Comparison of ENCODE assay signal across 18 cellular contexts in genomic region chr10:44921506-44921905, GRCh38. TPM values are rescaled to one million over a fixed set of nuclear protein-coding genes. Genes with fewer than 3 reads are reported as not detected.
DNase-seq lines count a peak whose midpoint lies in the region; ATAC-seq and TF ChIP-seq lines count a peak whose summit lies in the region.
"Had no signal": no experiment of that assay in that cellular context is flagged by ENCODE, and none has a peak within 500 bp of the region (broad histone marks: within the 10 kb centered on the region; RNA-seq: fewer than 3 reads in every experiment).

No MANE protein-coding gene starts in this region.

- peaks cover 0 to 12% of the 10 kb centered on the region in 2 donors for H3K9me3 Mint-ChIP-seq in stimulated activated naive CD8-positive, alpha-beta T cell treated with anti-CD3 and anti-CD28 coated beads, Interleukin-15, amount 100 ng/mL, for 72 hours
- H3K9me3 Mint-ChIP-seq: CD4-positive, alpha-beta T cell; CD8-positive, alpha-beta memory T cell had no signal

- no peaks in the 10 kb centered on the region for H3K9me3 ChIP-seq in BE2C
- H3K9me3 ChIP-seq: HAP-1 had no signal

- TF ChIP-seq CTCF in BE2C (IDR thresholded peaks at IDR 0.05; ENCODE audit: low read depth, low read length), result no peak

- no peaks in the 10 kb centered on the region for H3K4me1 Mint-ChIP-seq in stimulated activated naive CD8-positive, alpha-beta T cell treated with anti-CD3 and anti-CD28 coated beads, Interleukin-15, amount 100 ng/mL, for 72 hours
- H3K4me1 Mint-ChIP-seq: CD8-positive, alpha-beta memory T cell had no signal

- peak; percentile 33 for DNase-seq in cardiac septum (ENCODE audit: low spot score)
- no peak for DNase-seq in Right ventricle myocardium inferior (ENCODE audit: missing footprints)
- DNase-seq in ecto neural progenitor cell (ENCODE audit: low spot score), result peak; percentile 26
- DNase-seq in left lobe of liver (ENCODE audit: low spot score), result peak; percentile 26
- no peak for DNase-seq in BE2C
- DNase-seq in NCI-H2196 (lab: John Stamatoyannopoulos, UW; ENCODE audit: unreplicated experiment), result no peak
- DNase-seq in stimulated activated naive CD8-positive, alpha-beta T cell treated with anti-CD3 and anti-CD28 coated beads, Interleukin-15, amount 100 ng/mL, for 72 hours, result no peak
- DNase-seq: CD4-positive, alpha-beta T cell; CD8-positive, alpha-beta memory T cell; DMS 273 treated with DMSO at 0.1 percent for 48 hours; DMS79; GF-D8; GOT3; HFFc6 had no signal

- peaks cover 13% of the 10 kb centered on the region for H3K27me3 Mint-ChIP-seq in stimulated activated naive CD8-positive, alpha-beta T cell treated with anti-CD3 and anti-CD28 coated beads, Interleukin-15, amount 100 ng/mL, for 72 hours
- H3K27me3 Mint-ChIP-seq: CD4-positive, alpha-beta T cell had no signal

- H3K4me1 ChIP-seq in BE2C, result no peaks in the 10 kb centered on the region
- H3K4me1 ChIP-seq: HAP-1 had no signal

- H3K36me3 ChIP-seq in BE2C, result no peaks in the 10 kb centered on the region
- H3K36me3 ChIP-seq: BLaER1, HAP-1 had no signal

- no peak overlapping the region for H3K4me3 ChIP-seq in BE2C (ENCODE audit: low read depth, low read length)
- H3K4me3 ChIP-seq: BLaER1, HAP-1 had no signal

- H3K27me3 ChIP-seq in BE2C, result no peaks in the 10 kb centered on the region
- H3K27me3 ChIP-seq: BLaER1 had no signal

- ATAC-seq in Right ventricle myocardium inferior, result no peak
- no peak for ATAC-seq in left lobe of liver
- ATAC-seq in stimulated activated naive CD8-positive, alpha-beta T cell treated with anti-CD3 and anti-CD28 coated beads, Interleukin-15, amount 100 ng/mL, for 72 hours, result no peak

- H3K27ac Mint-ChIP-seq in stimulated activated naive CD8-positive, alpha-beta T cell treated with anti-CD3 and anti-CD28 coated beads, Interleukin-15, amount 100 ng/mL, for 72 hours, result no peak overlapping the region
- H3K27ac Mint-ChIP-seq: CD4-positive, alpha-beta T cell; HFFc6 had no signal

- intact Hi-C loops in cardiac septum (cut with DNase I), result no loop called here
- intact Hi-C loops in Right ventricle myocardium inferior (cut with DNase I), result no loop called here

- no peak overlapping the region for H3K4me3 Mint-ChIP-seq in stimulated activated naive CD8-positive, alpha-beta T cell treated with anti-CD3 and anti-CD28 coated beads, Interleukin-15, amount 100 ng/mL, for 72 hours
- H3K4me3 Mint-ChIP-seq: CD4-positive, alpha-beta T cell; CD8-positive, alpha-beta memory T cell; HFFc6 had no signal

RNA-seq across cellular contexts. Expression of gene TMEM72, which starts 10.4 kb away (rescaled TPM):
- total RNA-seq in cardiac septum (not detected), Right ventricle myocardium inferior (not detected), left lobe of liver (not detected)
- polyA plus RNA-seq in BE2C (2012; ENCODE audit: insufficient read depth, insufficient read length, low read depth), result not detected
- total RNA-seq: A172; CD4-positive, alpha-beta T cell; CD8-positive, alpha-beta memory T cell; G401; HFFc6 had no signal
- polyA plus RNA-seq: CD8-positive, alpha-beta memory T cell had no signal

RNA-seq across cellular contexts. Expression of gene RASSF4, which starts 38.1 kb away (rescaled TPM):
- total RNA-seq in cardiac septum (47.5 TPM), Right ventricle myocardium inferior (91.5 TPM), left lobe of liver (25.0 TPM)
- polyA plus RNA-seq in BE2C (2012; ENCODE audit: insufficient read depth, insufficient read length, low read depth), result 9.3 TPM

RNA-seq across cellular contexts. Expression of gene DEPP1, which starts 57.1 kb away (rescaled TPM):
- 45.5 TPM for total RNA-seq in cardiac septum
- 33.0 TPM for total RNA-seq in Right ventricle myocardium inferior
- 6.8 TPM for total RNA-seq in left lobe of liver
- 7.4 TPM for polyA plus RNA-seq in BE2C (2012; ENCODE audit: insufficient read depth, insufficient read length, low read depth)
- total RNA-seq: CD4-positive, alpha-beta T cell had no signal
- polyA plus RNA-seq: CD8-positive, alpha-beta memory T cell had no signal

Comparison
In these comparisons a context has a peak if more than half of its experiments do, and no peak if none do; other contexts are left out.
1. DNase-seq: peak in cardiac septum (single experiment), ecto neural progenitor cell (single experiment) and left lobe of liver (single experiment); none in Right ventricle myocardium inferior (single experiment), BE2C (single experiment), NCI-H2196 (single experiment) and stimulated activated naive CD8-positive, alpha-beta T cell treated with anti-CD3 and anti-CD28 coated beads, Interleukin-15, amount 100 ng/mL, for 72 hours (0 of 2).